Comparison of ENCODE assay signal across 8 cellular contexts in genomic region chr6:155174576-155175174, GRCh38.
A peak's percentile ranks its signal among the peaks of the same experiment; 100 is the strongest.
DNase-seq lines count a peak whose midpoint lies in the region; ATAC-seq and TF ChIP-seq lines count a peak whose summit lies in the region.

No MANE protein-coding gene starts in this region.

- peak overlapping the region; percentile 22 for H3K27ac Mint-ChIP-seq in glutamatergic neuron (ENCODE audit: unreplicated experiment)

- peaks cover 4% of the 10 kb centered on the region for H3K27me3 Mint-ChIP-seq in glutamatergic neuron (ENCODE audit: unreplicated experiment)

- peak; percentile 74 for TF ChIP-seq CTCF in 22Rv1 (IDR thresholded peaks at IDR 0.05)
- peak; percentile 47 for TF ChIP-seq CTCF in glutamatergic neuron (IDR thresholded peaks at IDR 0.05; ENCODE audit: partially characterized antibody, unreplicated experiment)
- peak; percentile 59 for TF ChIP-seq CTCF in psoas muscle (IDR thresholded peaks at IDR 0.05)

- no peak overlapping the region for H3K4me3 Mint-ChIP-seq in glutamatergic neuron (ENCODE audit: unreplicated experiment)

- H3K27ac ChIP-seq in 22Rv1 (no peak overlapping the region), SJSA1 (peak overlapping the region; percentile 37), psoas muscle (no peak overlapping the region)

- DNase-seq in NCI-H1048 (lab: John Stamatoyannopoulos, UW) (peak; percentile 49), SJSA1 (ENCODE audit: low read depth in 1 of 2, low spot score in 2 of 2) (peak; percentile 75 to 80), glutamatergic neuron (peak; percentile 43), psoas muscle (peak in 1 of 2 donors; percentile 62)
- DNase-seq in activated naive CD4-positive, alpha-beta T cell treated with anti-CD3 and anti-CD28 coated beads, Interleukin-2, amount 50 U/mL, for 16 hours: peak; percentile 58

- no peaks in the 10 kb centered on the region for H3K36me3 Mint-ChIP-seq in glutamatergic neuron (ENCODE audit: unreplicated experiment)

- H3K4me1 ChIP-seq in SJSA1 (replicated peaks) (peaks cover 43% of the 10 kb centered on the region), psoas muscle (no peaks in the 10 kb centered on the region)

- WGBS in psoas muscle, 3 donors: 18 to 24% (median 23%) methylated on average over 11 of the region's 11 CpGs

- H3K4me3 ChIP-seq in SJSA1: no peak overlapping the region
- no peak overlapping the region for H3K4me3 ChIP-seq in psoas muscle

- H3K36me3 ChIP-seq in SJSA1 (peaks cover 39% of the 10 kb centered on the region), psoas muscle (ENCODE audit: insufficient read depth in 1 of 2, low read depth in 1 of 2) (peaks cover 0 to 10% of the 10 kb centered on the region in 2 donors)

- no peaks in the 10 kb centered on the region for H3K9me3 Mint-ChIP-seq in glutamatergic neuron (ENCODE audit: unreplicated experiment)

- intact Hi-C loops in psoas muscle (cut with DNase I): loop anchor here (1.0 to 10.0 kb wide), 7 partner anchors 143 to 497 kb away; no protein-coding TSS in a partner anchor

- peak; percentile 60 for ATAC-seq in GM18498 (IDR thresholded peaks at IDR 0.05; ENCODE audit: unreplicated experiment)
- ATAC-seq in HG02798 (IDR thresholded peaks at IDR 0.05; ENCODE audit: poor library complexity, unreplicated experiment): peak; percentile 69
- ATAC-seq in psoas muscle: peak; percentile 86 to 94 (median 91)

- H3K4me1 Mint-ChIP-seq in glutamatergic neuron (ENCODE audit: low read depth, unreplicated experiment): peaks cover 17% of the 10 kb centered on the region

- H3K27me3 ChIP-seq in SJSA1 (replicated peaks) (no peaks in the 10 kb centered on the region), psoas muscle (ENCODE audit: insufficient read depth in 3 of 3, low read length in 2 of 3) (no peaks in the 10 kb centered on the region)

- H3K9me3 ChIP-seq in SJSA1 (replicated peaks) (no peaks in the 10 kb centered on the region), psoas muscle (no peaks in the 10 kb centered on the region)
